In the genomic region with DNA sequence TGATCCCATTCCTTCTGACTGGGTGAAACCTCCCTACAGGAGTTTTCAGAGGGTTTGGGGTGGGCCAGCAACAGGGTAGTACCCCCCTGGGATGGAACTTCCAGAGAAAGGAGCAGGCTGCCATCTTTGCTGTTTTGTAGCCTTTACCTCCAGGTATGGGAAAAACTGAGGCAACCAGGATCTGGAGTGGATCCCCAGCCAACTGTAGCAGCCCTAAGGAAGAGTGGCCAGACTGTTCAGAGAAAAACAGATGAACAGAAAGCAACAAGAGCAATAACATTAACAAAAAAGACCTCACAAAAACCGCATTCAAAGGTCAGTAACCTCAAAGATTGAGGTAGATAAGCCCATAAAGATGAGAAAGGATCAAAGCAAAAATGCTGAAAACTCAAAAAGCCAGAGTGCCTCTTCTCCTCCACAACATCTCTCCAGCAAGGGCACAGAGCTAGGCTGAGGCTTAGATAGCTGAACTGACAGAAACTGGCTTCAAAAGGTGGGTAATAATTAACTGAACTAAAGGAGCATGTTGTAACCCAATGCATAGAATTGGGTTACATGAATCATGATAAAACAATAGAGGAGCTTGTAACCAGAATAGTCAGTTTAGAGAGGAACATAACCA, we compare ENCODE assay signal across 17 cellular contexts.
A peak's percentile ranks its signal among the peaks of the same experiment; 100 is the strongest.
DNase-seq lines count a peak whose midpoint lies in the region; ATAC-seq, FAIRE-seq and TF ChIP-seq lines count a peak whose summit lies in the region.
"Had no signal": no experiment of that assay in that cellular context is flagged by ENCODE, and none has a peak within 500 bp of the region (broad histone marks: within the 10 kb centered on the region; RNA-seq: fewer than 3 reads in every experiment).

No MANE protein-coding gene starts in this region.

- H3K9me3 ChIP-seq in Caco-2 (no peaks in the 10 kb centered on the region), left lung (peaks cover 0 to 13% of the 10 kb centered on the region in 2 donors), upper lobe of right lung (no peaks in the 10 kb centered on the region)

- TF ChIP-seq CTCF in Caco-2 (IDR thresholded peaks at IDR 0.05; ENCODE audit: insufficient read depth in 1 of 2, low read depth in 1 of 2, low read length in 1 of 2, severe bottlenecking in 1 of 2, unreplicated experiment in 1 of 2): no peak
- no peak for TF ChIP-seq CTCF in bronchial epithelial cell (IDR thresholded peaks at IDR 0.05; ENCODE audit: insufficient read depth, low read length, severe bottlenecking)
- no peak for TF ChIP-seq CTCF in left lung (IDR thresholded peaks at IDR 0.05)
- no peak for TF ChIP-seq CTCF in upper lobe of right lung (IDR thresholded peaks at IDR 0.05)

- BruUV-seq in Caco-2 (replicated peaks; lab: Mats Ljungman, UMichigan): no TSS peak

- peaks cover 4% of the 10 kb centered on the region for H3K36me3 Mint-ChIP-seq in Caco-2 (ENCODE audit: insufficient read depth, unreplicated experiment)

- H3K27ac Mint-ChIP-seq in Caco-2 (ENCODE audit: unreplicated experiment): peak overlapping the region; percentile 18

- intact Hi-C loops in Caco-2 (cut with micrococcal nuclease; ENCODE audit: unreplicated experiment) (loop anchor here (1.0 kb wide), 1 partner anchor 11 kb away; no protein-coding TSS in a partner anchor), left lung (cut with DNase I) (no loop called here), upper lobe of right lung (cut with DNase I) (no loop called here)

- DNase-seq in Caco-2 (peak; percentile 65 to 69), bronchial epithelial cell (ENCODE audit: low read depth) (peak; percentile 43), left lung (no peak), HuH-7 (ENCODE audit: low spot score) (no peak), upper lobe of right lung (no peak), NCI-H446 treated with DMSO at 0.1 percent for 48 hours (lab: John Stamatoyannopoulos, UW) (no peak), NCI-H510A treated with DMSO at 0.1 percent for 48 hours (lab: John Stamatoyannopoulos, UW) (no peak)
- DNase-seq in Jurkat, Clone E6-1 (ENCODE audit: low read depth, low spot score): peak; percentile 0
- DNase-seq: C1 segment of cervical spinal cord, GM23248, HCEC 1CT, IMR-90, MV-4-11, NCI-H1417, NCI-H187 treated with DMSO at 0.1 percent for 48 hours, NCI-H524, SIG-M5 had no signal

- H3K4me3 Mint-ChIP-seq in Caco-2 (ENCODE audit: unreplicated experiment): peak overlapping the region; percentile 7

- peaks cover 21% of the 10 kb centered on the region for H3K4me1 ChIP-seq in Caco-2
- H3K4me1 ChIP-seq in left lung: no peaks in the 10 kb centered on the region
- H3K4me1 ChIP-seq in upper lobe of right lung: no peaks in the 10 kb centered on the region

- H3K36me3 ChIP-seq in Caco-2 (ENCODE audit: control insufficient read depth, insufficient read depth, low read length) (no peaks in the 10 kb centered on the region), bronchial epithelial cell (ENCODE audit: control insufficient read depth, insufficient read depth, low read length) (no peaks in the 10 kb centered on the region), left lung (no peaks in the 10 kb centered on the region), upper lobe of right lung (no peaks in the 10 kb centered on the region)

- ATAC-seq in left lung (peak; percentile 64), upper lobe of right lung (no peak)

- H3K27me3 ChIP-seq in Caco-2 (replicated peaks; ENCODE audit: control insufficient read depth, insufficient read depth, low read length) (no peaks in the 10 kb centered on the region), bronchial epithelial cell (ENCODE audit: control insufficient read depth, insufficient read depth, low read length) (no peaks in the 10 kb centered on the region), left lung (no peaks in the 10 kb centered on the region), upper lobe of right lung (no peaks in the 10 kb centered on the region)

- no peaks in the 10 kb centered on the region for H3K27me3 Mint-ChIP-seq in Caco-2 (ENCODE audit: insufficient read depth, unreplicated experiment)

- CTCF ChIA-PET in Caco-2 (lab: Charles Lee): no interaction called here

- POLR2A ChIA-PET in Caco-2 (lab: Charles Lee): no interaction called here

- peaks cover 17% of the 10 kb centered on the region for H3K4me1 Mint-ChIP-seq in Caco-2 (ENCODE audit: low read depth, unreplicated experiment)

- FAIRE-seq in bronchial epithelial cell (lab: Jason Lieb, UNC): no peak

- H3K27ac ChIP-seq in left lung: no peak overlapping the region
- no peak overlapping the region for H3K27ac ChIP-seq in upper lobe of right lung
- H3K27ac ChIP-seq: GM23248 had no signal

- no peak overlapping the region for H3K4me3 ChIP-seq in Caco-2 (ENCODE audit: low read depth, low read length)
- H3K4me3 ChIP-seq in Jurkat, Clone E6-1 (ENCODE audit: low read length): no peak overlapping the region
- H3K4me3 ChIP-seq in bronchial epithelial cell (ENCODE audit: low read depth, low read length): no peak overlapping the region
- H3K4me3 ChIP-seq in left lung: no peak overlapping the region
- no peak overlapping the region for H3K4me3 ChIP-seq in upper lobe of right lung
- H3K4me3 ChIP-seq: GM23248 had no signal

- peaks cover 30% of the 10 kb centered on the region for H3K9me3 Mint-ChIP-seq in Caco-2 (ENCODE audit: unreplicated experiment)

Comparison
In these comparisons a context has a peak if more than half of its experiments do, and no peak if none do; other contexts are left out.
1. DNase-seq: peak in Caco-2 (2 of 2), Jurkat, Clone E6-1 (single experiment) and bronchial epithelial cell (single experiment); none in left lung (0 of 2), HuH-7 (single experiment), upper lobe of right lung (single experiment), NCI-H446 treated with DMSO at 0.1 percent for 48 hours (single experiment) and NCI-H510A treated with DMSO at 0.1 percent for 48 hours (single experiment).